Comparison of ENCODE assay signal across 13 cellular contexts in the genomic region with DNA sequence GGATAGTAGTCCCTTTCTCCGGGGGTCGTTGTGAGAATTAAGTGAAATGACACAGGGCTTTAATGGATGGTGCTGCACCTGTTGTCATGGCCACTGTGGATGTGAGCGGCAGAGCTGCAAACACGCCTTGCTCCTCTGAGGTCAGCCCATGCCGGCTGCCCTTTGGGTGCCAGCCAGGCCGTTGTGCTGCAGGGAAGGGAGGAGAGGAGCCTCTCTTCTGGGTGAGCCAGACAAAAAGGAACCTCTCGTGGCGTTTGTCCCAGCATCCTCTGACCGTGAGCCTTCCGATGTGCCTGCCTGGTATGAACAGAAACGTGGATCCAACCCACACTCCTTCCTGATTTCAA.
DNase-seq lines count a peak whose midpoint lies in the region; ATAC-seq and TF ChIP-seq lines count a peak whose summit lies in the region.
"Had no signal": no experiment of that assay in that cellular context is flagged by ENCODE, and none has a peak within 500 bp of the region (broad histone marks: within the 10 kb centered on the region; RNA-seq: fewer than 3 reads in every experiment).

No MANE protein-coding gene starts in this region.

- no peak overlapping the region for H3K27ac ChIP-seq in IMR-90 (ENCODE audit: insufficient read depth, low read length)
- H3K27ac ChIP-seq in colonic mucosa, result no peak overlapping the region
- H3K27ac ChIP-seq in lung (ENCODE audit: low read depth in 1 of 2, low read length in 1 of 2), result peak overlapping the region; percentile 42 to 60
- H3K27ac ChIP-seq in sigmoid colon, result peak overlapping the region in 3 of 4 donors; percentile 17 to 62 (median 40)
- H3K27ac ChIP-seq: neutrophil, SK-N-MC had no signal

- no peak overlapping the region for H3K4me2 ChIP-seq in IMR-90 (ENCODE audit: low read depth, low read length)

- no peaks in the 10 kb centered on the region for H4K20me1 ChIP-seq in IMR-90 (ENCODE audit: insufficient read depth, low read length)

- no peak overlapping the region; the same call in 1 of the 2 replicates for H3K14ac ChIP-seq in IMR-90 (replicated peaks; ENCODE audit: low read depth, low read length)

- 0 out of 2 replicates have a peak overlapping the region, but pooled peaks have one; percentile 19 for H2BK120ac ChIP-seq in IMR-90 (ENCODE audit: low read depth, low read length)

- no peaks in the 10 kb centered on the region for H3K79me1 ChIP-seq in IMR-90 (ENCODE audit: low read depth in 1 of 2, low read length in 2 of 2)

- H2AFZ ChIP-seq in IMR-90 (replicated peaks; ENCODE audit: low read length, poor library complexity), result peak overlapping the region; percentile 72

- intact Hi-C loops in IMR-90 (cut with micrococcal nuclease), result no loop called here
- intact Hi-C loops in colonic mucosa (cut with DNase I), result no loop called here
- intact Hi-C loops in sigmoid colon (cut with DNase I), result no loop called here

- no peaks in the 10 kb centered on the region for H3K36me3 ChIP-seq in IMR-90 (ENCODE audit: control insufficient read depth, insufficient read depth, low read length)
- H3K36me3 ChIP-seq in colonic mucosa, result no peaks in the 10 kb centered on the region
- no peaks in the 10 kb centered on the region for H3K36me3 ChIP-seq in lung (ENCODE audit: control insufficient read depth in 2 of 2, insufficient read depth in 2 of 2, low read length in 2 of 2)
- H3K36me3 ChIP-seq in sigmoid colon, result no peaks in the 10 kb centered on the region
- H3K36me3 ChIP-seq: neutrophil had no signal

- BruUV-seq in IMR-90 (replicated peaks; lab: Mats Ljungman, UMichigan), result no TSS peak

- no CpG with 5 or more reads among the region's 11 CpGs for WGBS in IMR-90 (ENCODE audit: extremely low coverage in 2 of 2, insufficient read length in 1 of 2), 2 experiments
- WGBS in lung, 2 donors, result 55 to 67% methylated on average over 11 of the region's 11 CpGs
- WGBS in sigmoid colon, 2 donors, result 59 to 71% methylated on average over 11 of the region's 11 CpGs

- H3K23ac ChIP-seq in IMR-90 (ENCODE audit: low read depth, low read length), result no peak overlapping the region

- H3K4me1 ChIP-seq in IMR-90 (ENCODE audit: control insufficient read depth, insufficient read depth, low read length) (peaks cover 12% of the 10 kb centered on the region), colonic mucosa (no peaks in the 10 kb centered on the region), lung (ENCODE audit: control insufficient read depth in 2 of 2, insufficient read depth in 2 of 2, low read length in 2 of 2) (peaks cover 0 to 10% of the 10 kb centered on the region in 2 donors), sigmoid colon (peaks cover 0 to 29% (median 24%) of the 10 kb centered on the region in 4 donors)

- POLR2A ChIA-PET in IMR-90 (lab: Charles Lee; ENCODE audit: unreplicated experiment), result no interaction called here

- dilution Hi-C loops in IMR-90 (cut with HindIII; ENCODE audit: low sequenced_read_pairs, unreplicated experiment), result no loop called here

- no peaks in the 10 kb centered on the region; the same call in 1 of the 2 replicates for H3K27me3 ChIP-seq in IMR-90 (ENCODE audit: control insufficient read depth, insufficient read depth, low read length)
- no peaks in the 10 kb centered on the region for H3K27me3 ChIP-seq in colonic mucosa
- H3K27me3 ChIP-seq in lung (ENCODE audit: control insufficient read depth, insufficient read depth), result no peaks in the 10 kb centered on the region
- H3K27me3 ChIP-seq in sigmoid colon, result no peaks in the 10 kb centered on the region
- H3K27me3 ChIP-seq: neutrophil had no signal

- H4K91ac ChIP-seq in IMR-90 (ENCODE audit: insufficient read depth, low read depth, low read length), result no peak overlapping the region

- CTCF ChIA-PET in IMR-90 (lab: Yijun Ruan, JAX), result no interaction called here

- in situ Hi-C loops in IMR-90 (cut with MboI; ENCODE audit: low sequenced_read_pairs), result no loop called here

- no peak overlapping the region for H3K9ac ChIP-seq in IMR-90 (ENCODE audit: low read depth, low read length)
- H3K9ac ChIP-seq in colonic mucosa (ENCODE audit: low read depth in 2 of 2, low read length in 2 of 2), result no peak overlapping the region

- peak overlapping the region; percentile 55 for H2AK9ac ChIP-seq in IMR-90 (replicated peaks; ENCODE audit: low read depth, low read length, poor library complexity)

- no peak overlapping the region for H2BK5ac ChIP-seq in IMR-90 (ENCODE audit: low read depth, low read length, poor library complexity, severe bottlenecking)

- H3K9me1 ChIP-seq in IMR-90 (ENCODE audit: insufficient read depth, low read length), result 0 out of 2 replicates have a peak, but pooled peaks cover 7% of the 10 kb centered on the region

- H4K8ac ChIP-seq in IMR-90 (ENCODE audit: low read depth in 2 of 2, low read length in 2 of 2), result no peak overlapping the region

- no peak for TF ChIP-seq RAD21 in IMR-90 (IDR thresholded peaks at IDR 0.05; ENCODE audit: low read length)

- no peak for TF ChIP-seq POLR2A in IMR-90 (IDR thresholded peaks at IDR 0.05; ENCODE audit: low read depth, low read length)
- TF ChIP-seq POLR2A in sigmoid colon (IDR thresholded peaks at IDR 0.05), result no peak

- DNase-seq in IMR-90 (no peak), colonic mucosa (peak; percentile 14), lung (ENCODE audit: low spot score) (no peak), sigmoid colon (peak; percentile 49), NCI-H774 (lab: John Stamatoyannopoulos, UW) (no peak), putamen (ENCODE audit: low spot score) (no peak)
- DNase-seq: activated T-cell treated with anti-CD3 and anti-CD28 coated beads for 4 hours; NCI-H2227 treated with DMSO at 0.1 percent for 48 hours; stimulated activated CD4-positive, alpha-beta T cell treated with anti-CD3 and anti-CD28 coated beads, Interleukin-15, amount 100 ng/mL, for 24 hours had no signal

- H3K4me3 ChIP-seq in IMR-90 (ENCODE audit: insufficient read depth, low read depth, low read length), result no peak overlapping the region
- H3K4me3 ChIP-seq in colonic mucosa, result no peak overlapping the region
- no peak overlapping the region for H3K4me3 ChIP-seq in lung
- H3K4me3 ChIP-seq in sigmoid colon, result no peak overlapping the region
- H3K4me3 ChIP-seq: SK-N-MC had no signal

- ATAC-seq in IMR-90 (ENCODE audit: low read depth), result no peak
- no peak for ATAC-seq in lung (ENCODE audit: insufficient read depth, low FRiP score)
- no peak for ATAC-seq in GM21360 (IDR thresholded peaks at IDR 0.05; ENCODE audit: unreplicated experiment)
- no peak for ATAC-seq in GM18498 (IDR thresholded peaks at IDR 0.05; ENCODE audit: unreplicated experiment)

- H3K9me3 ChIP-seq in IMR-90 (ENCODE audit: control insufficient read depth, insufficient read depth, low read length), result no peaks in the 10 kb centered on the region
- no peaks in the 10 kb centered on the region for H3K9me3 ChIP-seq in colonic mucosa
- H3K9me3 ChIP-seq in lung (ENCODE audit: control insufficient read depth in 2 of 2, insufficient read depth in 1 of 2, low read length in 1 of 2), result no peaks in the 10 kb centered on the region
- H3K9me3 ChIP-seq in sigmoid colon, result no peaks in the 10 kb centered on the region
- H3K9me3 ChIP-seq: neutrophil had no signal

- no peak overlapping the region for H3K4ac ChIP-seq in IMR-90 (ENCODE audit: low read depth, low read length)

- no peak overlapping the region for H2BK20ac ChIP-seq in IMR-90 (ENCODE audit: low read depth, low read length)

- TF ChIP-seq EP300 in sigmoid colon (IDR thresholded peaks at IDR 0.05), result no peak

- H2BK15ac ChIP-seq in IMR-90 (ENCODE audit: low read depth, low read length), result no peak overlapping the region

- no peak overlapping the region for H3K56ac ChIP-seq in IMR-90 (ENCODE audit: extremely low read depth, insufficient read depth, low read length)

- H4K5ac ChIP-seq in IMR-90 (ENCODE audit: low read depth, low read length), result no peak overlapping the region

- no peak for TF ChIP-seq CTCF in IMR-90 (conservative IDR thresholded peaks at IDR 0.05; ENCODE audit: low read depth, low read length)
- no peak for TF ChIP-seq CTCF in colonic mucosa (IDR thresholded peaks at IDR 0.05)
- no peak for TF ChIP-seq CTCF in lung (IDR thresholded peaks at IDR 0.05; ENCODE audit: control extremely low read depth, extremely low read depth)
- no peak for TF ChIP-seq CTCF in sigmoid colon (IDR thresholded peaks at IDR 0.05)

- H2AK5ac ChIP-seq in IMR-90 (ENCODE audit: low read depth, low read length), result peak overlapping the region; percentile 56; the same call in 1 of the 2 replicates

- no peak overlapping the region for H3K18ac ChIP-seq in IMR-90 (ENCODE audit: low read depth, low read length)

TF ChIP-seq in IMR-90, 13 proteins besides CTCF, POLR2A, EP300 and RAD21:
- TF ChIP-seq CHD1 (IDR thresholded peaks at IDR 0.05; ENCODE audit: low read depth, low read length) (no peak), MXI1 (IDR thresholded peaks at IDR 0.05; ENCODE audit: borderline replicate concordance, low read depth, low read length) (no peak), CEBPB (IDR thresholded peaks at IDR 0.05; ENCODE audit: low read depth, low read length) (no peak), ELK1 (IDR thresholded peaks at IDR 0.05; ENCODE audit: borderline replicate concordance, low read depth, low read length) (no peak), NFE2L2 (IDR thresholded peaks at IDR 0.05; ENCODE audit: low read depth, low read length) (no peak), BHLHE40 (IDR thresholded peaks at IDR 0.05; ENCODE audit: low read depth, low read length) (no peak), SMC3 (IDR thresholded peaks at IDR 0.05; ENCODE audit: low read depth, low read length) (no peak), FOS (IDR thresholded peaks at IDR 0.05; ENCODE audit: low read depth, low read length) (no peak)

Comparison
In these comparisons a context has a peak if more than half of its experiments do, and no peak if none do; other contexts are left out.
1. DNase-seq: peak in colonic mucosa (single experiment) and sigmoid colon (single experiment); none in IMR-90 (single experiment), lung (single experiment), NCI-H774 (single experiment) and putamen (single experiment).
2. H3K27ac ChIP-seq: peak in lung (2 of 2) and sigmoid colon (3 of 4); none in IMR-90 (single experiment) and colonic mucosa (single experiment).